8 cellular contexts compared by ENCODE assay signal in genomic region chr17:4142107-4142900, GRCh38. TPM values are rescaled to one million over a fixed set of nuclear protein-coding genes. Genes with fewer than 3 reads are reported as not detected.
DNase-seq lines count a peak whose midpoint lies in the region; ATAC-seq and TF ChIP-seq lines count a peak whose summit lies in the region.

No MANE protein-coding gene starts in this region.

- peak; percentile 17 for ATAC-seq in HG03064 (IDR thresholded peaks at IDR 0.05; ENCODE audit: low read depth, unreplicated experiment)
- peak; percentile 9 for ATAC-seq in lung (ENCODE audit: insufficient read depth, low FRiP score)

- peaks cover 36% of the 10 kb centered on the region for H3K4me1 Mint-ChIP-seq in T-helper 2 cell treated with Interferon-gamma antibody and Interleukin-4, amounts not matched to agents 5 μg/mL and 100 μg/mL, for 36 hours (ENCODE audit: low read depth)

- no peaks in the 10 kb centered on the region for H3K9me3 Mint-ChIP-seq in T-helper 2 cell treated with Interferon-gamma antibody and Interleukin-4, amounts not matched to agents 5 μg/mL and 100 μg/mL, for 36 hours

- no peak for TF ChIP-seq CTCF in lung (IDR thresholded peaks at IDR 0.05; ENCODE audit: control extremely low read depth, extremely low read depth)

- no peaks in the 10 kb centered on the region for H3K27me3 ChIP-seq in lung (ENCODE audit: control insufficient read depth, insufficient read depth)

- H3K27ac ChIP-seq in cingulate gyrus (ENCODE audit: low read depth, low read length): peak overlapping the region; percentile 98
- peak overlapping the region; percentile 90 to 99 for H3K27ac ChIP-seq in lung (ENCODE audit: low read depth in 1 of 2, low read length in 1 of 2)

- H3K4me1 ChIP-seq in lung (ENCODE audit: control insufficient read depth in 2 of 2, insufficient read depth in 2 of 2, low read length in 2 of 2): peaks cover 6 to 7% of the 10 kb centered on the region in 2 donors

- H3K4me3 ChIP-seq in lung: peak overlapping the region; percentile 100

- peaks cover 0 to 3% of the 10 kb centered on the region in 2 donors for H3K36me3 ChIP-seq in lung (ENCODE audit: control insufficient read depth in 2 of 2, insufficient read depth in 2 of 2, low read length in 2 of 2)

- no peaks in the 10 kb centered on the region for H3K9me3 ChIP-seq in lung (ENCODE audit: control insufficient read depth in 2 of 2, insufficient read depth in 1 of 2, low read length in 1 of 2)

- H3K27me3 Mint-ChIP-seq in T-helper 2 cell treated with Interferon-gamma antibody and Interleukin-4, amounts not matched to agents 5 μg/mL and 100 μg/mL, for 36 hours (ENCODE audit: low read depth): no peaks in the 10 kb centered on the region

- peak; percentile 8 for DNase-seq in NK-92 treated with Interleukin-12 subunit alpha and Interleukin-12 subunit beta, amount 100 ng/mL, for 24 hours (lab: John Stamatoyannopoulos, UW)
- no peak for DNase-seq in NK-92 (lab: John Stamatoyannopoulos, UW; ENCODE audit: unreplicated experiment)
- DNase-seq in T-helper 2 cell treated with Interferon-gamma antibody and Interleukin-4, amounts not matched to agents 5 μg/mL and 100 μg/mL, for 36 hours (ENCODE audit: low spot score): no peak
- peak; percentile 49 for DNase-seq in lung (ENCODE audit: low spot score)
- DNase-seq in stimulated activated CD8-positive, alpha-beta memory T cell treated with anti-CD3 and anti-CD28 coated beads, Interleukin-7, amount 100 ng/mL, for 24 hours (ENCODE audit: low read depth): peak; percentile 3
- DNase-seq in NCI-H526 treated with DMSO at 0.1 percent for 48 hours (lab: John Stamatoyannopoulos, UW): no peak

- 3 to 4% methylated on average over 56 of the region's 56 CpGs for whole genome bisulfite sequencing in lung, 2 donors

- peak overlapping the region; percentile 100 for H3K27ac Mint-ChIP-seq in T-helper 2 cell treated with Interferon-gamma antibody and Interleukin-4, amounts not matched to agents 5 μg/mL and 100 μg/mL, for 36 hours

- H3K36me3 Mint-ChIP-seq in T-helper 2 cell treated with Interferon-gamma antibody and Interleukin-4, amounts not matched to agents 5 μg/mL and 100 μg/mL, for 36 hours (ENCODE audit: low read depth): peaks cover 13% of the 10 kb centered on the region

- H3K4me3 Mint-ChIP-seq in T-helper 2 cell treated with Interferon-gamma antibody and Interleukin-4, amounts not matched to agents 5 μg/mL and 100 μg/mL, for 36 hours: peak overlapping the region; percentile 99

RNA-seq across cellular contexts. Expression of gene ZZEF1, which starts 0.5 kb away (rescaled TPM):
- 10 to 100 TPM; 54.6 to 61.3 TPM for total RNA-seq in lung
- 10 to 100 TPM; 15.6 to 17.1 TPM for polyA plus RNA-seq in lung

RNA-seq across cellular contexts. Expression of gene CYB5D2, which starts 0.7 kb away (rescaled TPM):
- 10 to 100 TPM; 17.1 to 21.8 TPM for total RNA-seq in lung
- polyA plus RNA-seq in lung: 10 to 100 TPM in 1 of 2 donors, 1 to 10 TPM in 1; 9.2 to 11.6 TPM

Comparison
In these comparisons a context has a peak if more than half of its experiments do, and no peak if none do; other contexts are left out.
1. DNase-seq: peak in NK-92 treated with Interleukin-12 subunit alpha and Interleukin-12 subunit beta, amount 100 ng/mL, for 24 hours (single experiment), lung (single experiment) and stimulated activated CD8-positive, alpha-beta memory T cell treated with anti-CD3 and anti-CD28 coated beads, Interleukin-7, amount 100 ng/mL, for 24 hours (single experiment); none in NK-92 (single experiment), T-helper 2 cell treated with Interferon-gamma antibody and Interleukin-4, amounts not matched to agents 5 μg/mL and 100 μg/mL, for 36 hours (single experiment) and NCI-H526 treated with DMSO at 0.1 percent for 48 hours (single experiment).